Comparison of ENCODE assay signal across 1 cellular context in the genomic region with DNA sequence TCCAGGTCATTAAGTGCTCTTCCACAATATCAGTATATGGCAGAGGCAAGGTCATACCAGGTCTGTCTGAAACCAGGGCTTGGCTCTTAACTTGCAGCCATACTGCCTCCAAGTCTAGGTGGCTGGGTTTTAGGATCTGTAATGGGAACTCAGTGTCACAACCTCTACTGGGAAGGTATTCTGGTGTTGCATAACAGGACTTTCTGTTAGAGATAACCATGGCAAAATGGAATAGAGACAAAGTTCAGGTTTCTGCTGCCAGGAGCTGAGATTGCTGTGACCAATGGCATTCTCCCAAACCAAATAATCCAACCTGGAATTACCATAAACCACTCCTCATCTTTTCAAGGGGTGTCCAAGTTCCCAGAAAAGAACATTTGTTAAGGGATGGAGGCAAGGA.
TF ChIP-seq lines count a peak whose summit lies in the region.

No MANE protein-coding gene starts in this region.

TF ChIP-seq in liver, 16 proteins besides CTCF, POLR2A, EP300 and RAD21 (continued from another document):
- TF ChIP-seq, protein P1, sequence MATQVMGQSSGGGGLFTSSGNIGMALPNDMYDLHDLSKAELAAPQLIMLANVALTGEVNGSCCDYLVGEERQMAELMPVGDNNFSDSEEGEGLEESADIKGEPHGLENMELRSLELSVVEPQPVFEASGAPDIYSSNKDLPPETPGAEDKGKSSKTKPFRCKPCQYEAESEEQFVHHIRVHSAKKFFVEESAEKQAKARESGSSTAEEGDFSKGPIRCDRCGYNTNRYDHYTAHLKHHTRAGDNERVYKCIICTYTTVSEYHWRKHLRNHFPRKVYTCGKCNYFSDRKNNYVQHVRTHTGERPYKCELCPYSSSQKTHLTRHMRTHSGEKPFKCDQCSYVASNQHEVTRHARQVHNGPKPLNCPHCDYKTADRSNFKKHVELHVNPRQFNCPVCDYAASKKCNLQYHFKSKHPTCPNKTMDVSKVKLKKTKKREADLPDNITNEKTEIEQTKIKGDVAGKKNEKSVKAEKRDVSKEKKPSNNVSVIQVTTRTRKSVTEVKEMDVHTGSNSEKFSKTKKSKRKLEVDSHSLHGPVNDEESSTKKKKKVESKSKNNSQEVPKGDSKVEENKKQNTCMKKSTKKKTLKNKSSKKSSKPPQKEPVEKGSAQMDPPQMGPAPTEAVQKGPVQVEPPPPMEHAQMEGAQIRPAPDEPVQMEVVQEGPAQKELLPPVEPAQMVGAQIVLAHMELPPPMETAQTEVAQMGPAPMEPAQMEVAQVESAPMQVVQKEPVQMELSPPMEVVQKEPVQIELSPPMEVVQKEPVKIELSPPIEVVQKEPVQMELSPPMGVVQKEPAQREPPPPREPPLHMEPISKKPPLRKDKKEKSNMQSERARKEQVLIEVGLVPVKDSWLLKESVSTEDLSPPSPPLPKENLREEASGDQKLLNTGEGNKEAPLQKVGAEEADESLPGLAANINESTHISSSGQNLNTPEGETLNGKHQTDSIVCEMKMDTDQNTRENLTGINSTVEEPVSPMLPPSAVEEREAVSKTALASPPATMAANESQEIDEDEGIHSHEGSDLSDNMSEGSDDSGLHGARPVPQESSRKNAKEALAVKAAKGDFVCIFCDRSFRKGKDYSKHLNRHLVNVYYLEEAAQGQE (IDR thresholded peaks at IDR 0.05) = peak; percentile 43
